Comparison of ENCODE assay signal across 9 cellular contexts in the genomic region with DNA sequence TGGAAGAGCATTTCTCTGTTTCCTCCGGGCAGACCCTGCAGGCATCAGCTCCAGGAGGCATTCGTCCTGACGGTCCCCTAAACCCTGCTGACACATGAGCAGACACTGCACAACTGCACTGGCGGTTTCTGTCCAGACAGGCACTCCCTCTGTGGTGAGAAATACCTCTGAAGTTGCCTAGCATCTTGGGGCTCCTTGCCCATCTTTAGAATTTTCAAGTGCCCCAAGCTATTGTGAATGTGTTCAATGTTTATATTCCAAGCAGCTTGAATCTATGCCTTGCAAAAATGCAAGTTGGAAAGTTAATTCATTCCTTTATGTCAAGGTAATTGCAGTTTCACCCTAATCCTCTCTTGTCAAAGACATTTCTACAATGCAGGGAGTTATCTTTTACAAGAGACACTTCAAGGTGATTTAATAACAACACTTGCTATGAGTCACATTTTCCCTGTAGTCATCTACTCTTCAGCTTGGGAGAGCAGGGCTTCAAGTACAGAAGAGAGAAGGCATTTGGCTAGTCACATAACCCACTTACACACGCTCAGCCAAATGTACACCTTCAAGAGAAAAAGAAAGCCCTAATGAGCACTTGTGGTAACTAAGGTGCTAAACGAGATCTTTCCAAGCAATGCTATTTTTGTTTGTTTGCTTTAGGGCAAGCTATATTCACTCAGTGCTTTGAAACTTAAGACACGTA.
DNase-seq lines count a peak whose midpoint lies in the region; ATAC-seq, FAIRE-seq and TF ChIP-seq lines count a peak whose summit lies in the region.
"Had no signal": no experiment of that assay in that cellular context is flagged by ENCODE, and none has a peak within 500 bp of the region (broad histone marks: within the 10 kb centered on the region; RNA-seq: fewer than 3 reads in every experiment).

No MANE protein-coding gene starts in this region.

- H3K9me3 Mint-ChIP-seq in activated CD8-positive, alpha-beta T cell treated with anti-CD3 and anti-CD28 coated beads for 36 hours: no peaks in the 10 kb centered on the region

- H2AFZ ChIP-seq in keratinocyte (ENCODE audit: control insufficient read depth, low read length) (peak overlapping the region; percentile 20), PC-9 (no peak overlapping the region)

- no peaks in the 10 kb centered on the region for H3K9me2 ChIP-seq in PC-9 (ENCODE audit: insufficient read depth)

- intact Hi-C loops in activated CD8-positive, alpha-beta T cell treated with anti-CD3 and anti-CD28 coated beads for 36 hours (cut with micrococcal nuclease): loop anchor here (2.0 kb wide), 1 partner anchor 111 kb away; no protein-coding TSS in a partner anchor
- intact Hi-C loops in PC-9 (cut with micrococcal nuclease; ENCODE audit: unreplicated experiment): no loop called here

- H3K9ac ChIP-seq in keratinocyte (ENCODE audit: control insufficient read depth, extremely low read depth, insufficient read depth, low read length): peak overlapping the region; percentile 43

- peak; percentile 77 for ATAC-seq in activated CD8-positive, alpha-beta T cell treated with anti-CD3 and anti-CD28 coated beads for 36 hours
- no peak for ATAC-seq in GM18511 (IDR thresholded peaks at IDR 0.05; ENCODE audit: unreplicated experiment)
- ATAC-seq in HG03280 (IDR thresholded peaks at IDR 0.05; ENCODE audit: unreplicated experiment): no peak

- H3K79me2 ChIP-seq in keratinocyte (ENCODE audit: control insufficient read depth, insufficient read depth, low read length) (no peaks in the 10 kb centered on the region), PC-9 (ENCODE audit: low read depth) (no peaks in the 10 kb centered on the region)

- H3K4me2 ChIP-seq in keratinocyte (ENCODE audit: control insufficient read depth, extremely low read depth, insufficient read depth, low read depth, low read length): peak overlapping the region; percentile 75
- H3K4me2 ChIP-seq in PC-9: no peak overlapping the region

- POLR2A ChIA-PET in AG04450 (lab: Yijun Ruan, JAX): interaction anchor here (0.5 to 1.2 kb wide), 4 partner anchors 8 to 35 kb away, joined by 3 to 7 read pairs (median 3); no protein-coding TSS in a partner anchor
- POLR2A ChIA-PET in HEK293T (lab: Yijun Ruan, JAX): no interaction called here
- POLR2A ChIA-PET in activated CD8-positive, alpha-beta T cell treated with anti-CD3 and anti-CD28 coated beads for 36 hours (lab: Charles Lee): interaction anchor here (0.7 to 3.0 kb wide), 5 partner anchors 9 to 331 kb away, joined by 3 to 19 read pairs (median 4); no protein-coding TSS in a partner anchor
- POLR2A ChIA-PET in PC-9 (lab: Charles Lee; ENCODE audit: unreplicated experiment): no interaction called here

- no peaks in the 10 kb centered on the region for H3K27me3 Mint-ChIP-seq in activated CD8-positive, alpha-beta T cell treated with anti-CD3 and anti-CD28 coated beads for 36 hours

- peak overlapping the region; percentile 81 for H3K27ac Mint-ChIP-seq in activated CD8-positive, alpha-beta T cell treated with anti-CD3 and anti-CD28 coated beads for 36 hours

- H3K27ac ChIP-seq in AG04450 (ENCODE audit: low read depth, low read length) (no peak overlapping the region), keratinocyte (ENCODE audit: control insufficient read depth, insufficient read depth, low read length) (peak overlapping the region; percentile 86), PC-9 (no peak overlapping the region)
- H3K27ac ChIP-seq: coronary artery had no signal

- CTCF ChIA-PET in AG04450 (lab: Charles Lee) (interaction anchor here (0.7 to 2.4 kb wide), 3 partner anchors 12 to 1983 kb away, joined by 3 to 5 read pairs (median 3); no protein-coding TSS in a partner anchor), HEK293T (lab: Yijun Ruan, JAX) (no interaction called here), PC-9 (lab: Charles Lee) (no interaction called here)
- CTCF ChIA-PET in activated CD8-positive, alpha-beta T cell treated with anti-CD3 and anti-CD28 coated beads for 36 hours (lab: Charles Lee): interaction anchor here (1.0 to 1.3 kb wide), 4 partner anchors 15 to 304 kb away, joined by 3 to 4 read pairs (median 4); no protein-coding TSS in a partner anchor

- no peaks in the 10 kb centered on the region for H4K20me1 ChIP-seq in keratinocyte (ENCODE audit: control insufficient read depth, extremely low read depth, insufficient read depth, low read length)
- no peaks in the 10 kb centered on the region for H4K20me1 ChIP-seq in PC-9 (ENCODE audit: insufficient read depth)

- dilution Hi-C loops in keratinocyte (cut with MboI; ENCODE audit: extremely low pct_ligation_motif_present, low sequenced_read_pairs): no loop called here

- TF ChIP-seq CTCF in AG04450 (IDR thresholded peaks at IDR 0.05; ENCODE audit: low read depth, low read length) (no peak), keratinocyte (optimal IDR thresholded peaks at IDR 0.05 in 1 of 3, IDR thresholded peaks at IDR 0.05 in 1 of 3, conservative IDR thresholded peaks at IDR 0.05 in 1 of 3; ENCODE audit: extremely low read depth in 1 of 3, insufficient read depth in 2 of 3, low read length in 3 of 3) (no peak), PC-9 (conservative IDR thresholded peaks at IDR 0.05) (no peak)
- TF ChIP-seq CTCF in activated CD8-positive, alpha-beta T cell treated with anti-CD3 and anti-CD28 coated beads for 36 hours (IDR thresholded peaks at IDR 0.05): no peak

- H3K4me3 ChIP-seq in AG04450 (ENCODE audit: low read depth, low read length) (no peak overlapping the region), keratinocyte (ENCODE audit: control insufficient read depth in 2 of 3, extremely low read depth in 1 of 3, insufficient read depth in 2 of 3, low read depth in 1 of 3, low read length in 3 of 3) (peak overlapping the region in 2 of 3 experiments; percentile 20 to 28), PC-9 (no peak overlapping the region)
- H3K4me3 ChIP-seq: coronary artery had no signal

- H3K4me1 ChIP-seq in keratinocyte (ENCODE audit: control insufficient read depth, extremely low read depth, insufficient read depth, low read length) (peaks cover 50% of the 10 kb centered on the region), PC-9 (replicated peaks; ENCODE audit: insufficient read depth) (no peaks in the 10 kb centered on the region)

- H3F3A ChIP-seq in PC-9 (ENCODE audit: insufficient read depth, low read depth): no peaks in the 10 kb centered on the region

- FAIRE-seq in keratinocyte (lab: Jason Lieb, UNC): peak; percentile 93

- no TSS peak for BruUV-seq in PC-9 (replicated peaks; lab: Mats Ljungman, UMichigan)

- no peaks in the 10 kb centered on the region; the same call in 1 of the 2 replicates for H3K9me3 ChIP-seq in AG04450 (ENCODE audit: control insufficient read depth, insufficient read depth, low read length)
- H3K9me3 ChIP-seq in keratinocyte (ENCODE audit: control insufficient read depth, low read depth, low read length): no peaks in the 10 kb centered on the region
- no peaks in the 10 kb centered on the region for H3K9me3 ChIP-seq in PC-9 (ENCODE audit: insufficient read depth, low read depth)

- H3K36me3 Mint-ChIP-seq in activated CD8-positive, alpha-beta T cell treated with anti-CD3 and anti-CD28 coated beads for 36 hours (ENCODE audit: low read depth): peaks cover 4% of the 10 kb centered on the region

- H3K9me1 ChIP-seq in keratinocyte (ENCODE audit: control insufficient read depth, extremely low read depth, insufficient read depth, low read length): no peaks in the 10 kb centered on the region

- H3K36me3 ChIP-seq in keratinocyte (ENCODE audit: control insufficient read depth in 2 of 2, extremely low read depth in 1 of 2, insufficient read depth in 2 of 2, low read length in 2 of 2): no peaks in the 10 kb centered on the region
- no peaks in the 10 kb centered on the region for H3K36me3 ChIP-seq in PC-9 (ENCODE audit: low read depth)

- DNase-seq in AG04450 (ENCODE audit: low read depth, low spot score): peak; percentile 44
- peak; percentile 45 for DNase-seq in HEK293T (ENCODE audit: extremely low spot score)
- DNase-seq in activated CD8-positive, alpha-beta T cell treated with anti-CD3 and anti-CD28 coated beads for 36 hours: peak; percentile 54
- peak; percentile 92 for DNase-seq in keratinocyte (ENCODE audit: low read depth, low spot score)
- DNase-seq in amygdala (lab: John Stamatoyannopoulos, UW): no peak
- DNase-seq in PC-9: no peak

- H3K27me3 ChIP-seq in AG04450 (ENCODE audit: control insufficient read depth, insufficient read depth, low read length) (no peaks in the 10 kb centered on the region), keratinocyte (ENCODE audit: control insufficient read depth, extremely low read depth, insufficient read depth, low read length) (no peaks in the 10 kb centered on the region), PC-9 (ENCODE audit: insufficient read depth, low read depth) (no peaks in the 10 kb centered on the region)

- peak overlapping the region; percentile 2 for H3K4me3 Mint-ChIP-seq in activated CD8-positive, alpha-beta T cell treated with anti-CD3 and anti-CD28 coated beads for 36 hours

- H3K4me1 Mint-ChIP-seq in activated CD8-positive, alpha-beta T cell treated with anti-CD3 and anti-CD28 coated beads for 36 hours (ENCODE audit: low read depth): peaks cover 87% of the 10 kb centered on the region

TF ChIP-seq in HEK293T, 16 proteins besides CTCF, POLR2A, EP300 and RAD21:
- TF ChIP-seq FOXA1 (IDR thresholded peaks at IDR 0.05) (no peak), CTBP1 (IDR thresholded peaks at IDR 0.05; ENCODE audit: borderline replicate concordance) (peak; percentile 77; the same call in 1 of the 2 replicates), SUZ12 (IDR thresholded peaks at IDR 0.05) (no peak), LEF1 (IDR thresholded peaks at IDR 0.05; ENCODE audit: borderline replicate concordance) (no peak)

Comparison
In these comparisons a context has a peak if more than half of its experiments do, and no peak if none do; other contexts are left out.
1. DNase-seq: peak in AG04450 (single experiment), HEK293T (single experiment), activated CD8-positive, alpha-beta T cell treated with anti-CD3 and anti-CD28 coated beads for 36 hours (single experiment) and keratinocyte (single experiment); none in amygdala (0 of 56) and PC-9 (0 of 2).
2. H3K4me3 ChIP-seq: peak in keratinocyte (2 of 3); none in AG04450 (single experiment) and PC-9 (single experiment).
3. CTCF ChIA-PET loops: an anchor here in AG04450 (0.7 to 2.4 kb wide) and activated CD8-positive, alpha-beta T cell treated with anti-CD3 and anti-CD28 coated beads for 36 hours (1.0 to 1.3 kb wide); none called in HEK293T and PC-9.
4. POLR2A ChIA-PET loops: an anchor here in AG04450 (0.5 to 1.2 kb wide) and activated CD8-positive, alpha-beta T cell treated with anti-CD3 and anti-CD28 coated beads for 36 hours (0.7 to 3.0 kb wide); none called in HEK293T and PC-9.